ENCODE assay signal across 1 cellular context in genomic region chr11:32659672-32660071, GRCh38.
TF ChIP-seq lines count a peak whose summit lies in the region.

No MANE protein-coding gene starts in this region.

TF ChIP-seq in HCT116, 20 proteins besides CTCF, POLR2A, EP300 and RAD21 (continued from another document):
- TF ChIP-seq, protein P1, sequence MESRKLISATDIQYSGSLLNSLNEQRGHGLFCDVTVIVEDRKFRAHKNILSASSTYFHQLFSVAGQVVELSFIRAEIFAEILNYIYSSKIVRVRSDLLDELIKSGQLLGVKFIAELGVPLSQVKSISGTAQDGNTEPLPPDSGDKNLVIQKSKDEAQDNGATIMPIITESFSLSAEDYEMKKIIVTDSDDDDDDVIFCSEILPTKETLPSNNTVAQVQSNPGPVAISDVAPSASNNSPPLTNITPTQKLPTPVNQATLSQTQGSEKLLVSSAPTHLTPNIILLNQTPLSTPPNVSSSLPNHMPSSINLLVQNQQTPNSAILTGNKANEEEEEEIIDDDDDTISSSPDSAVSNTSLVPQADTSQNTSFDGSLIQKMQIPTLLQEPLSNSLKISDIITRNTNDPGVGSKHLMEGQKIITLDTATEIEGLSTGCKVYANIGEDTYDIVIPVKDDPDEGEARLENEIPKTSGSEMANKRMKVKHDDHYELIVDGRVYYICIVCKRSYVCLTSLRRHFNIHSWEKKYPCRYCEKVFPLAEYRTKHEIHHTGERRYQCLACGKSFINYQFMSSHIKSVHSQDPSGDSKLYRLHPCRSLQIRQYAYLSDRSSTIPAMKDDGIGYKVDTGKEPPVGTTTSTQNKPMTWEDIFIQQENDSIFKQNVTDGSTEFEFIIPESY (IDR thresholded peaks at IDR 0.05; ENCODE audit: extremely low read depth, insufficient replicate concordance, low read length): no peak
